Comparison of ENCODE assay signal across 8 cellular contexts in the genomic region with DNA sequence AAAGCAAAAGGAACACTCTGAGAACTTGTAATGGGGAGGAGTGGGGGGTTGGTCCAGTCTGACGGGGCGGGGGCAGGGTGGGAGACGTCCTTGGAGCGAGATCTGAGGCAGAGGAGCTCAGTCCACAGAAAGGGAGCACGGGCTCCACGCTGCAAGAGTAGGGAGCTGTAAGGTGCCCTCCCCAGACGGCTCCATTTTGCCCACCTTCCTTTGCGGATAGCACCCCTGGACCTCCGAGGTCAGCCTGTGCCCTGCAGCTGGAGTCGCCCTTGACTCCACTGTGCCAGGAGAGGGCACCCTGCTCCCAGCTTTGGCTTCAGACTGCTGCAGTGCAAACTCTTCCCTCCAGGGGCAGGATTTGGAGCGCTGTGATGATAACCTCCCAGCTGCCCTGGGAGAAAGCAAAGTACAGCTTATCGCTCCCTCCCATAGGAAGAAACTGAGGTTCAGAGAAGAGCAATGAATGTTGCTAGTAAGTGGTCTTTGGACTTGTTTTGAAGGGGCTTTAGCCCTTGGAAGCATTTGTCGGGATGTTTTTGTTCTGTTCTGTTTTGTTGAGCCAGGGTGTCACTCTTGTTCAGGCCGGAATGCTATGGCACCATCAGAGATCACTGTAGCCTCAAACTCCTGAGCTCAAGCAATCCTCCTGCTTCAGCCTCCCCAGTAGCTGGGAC. TPM values are rescaled to one million over a fixed set of nuclear protein-coding genes. Genes with fewer than 3 reads are reported as not detected.
DNase-seq lines count a peak whose midpoint lies in the region; ATAC-seq and TF ChIP-seq lines count a peak whose summit lies in the region.

No MANE protein-coding gene starts in this region.

- H3K4me3 ChIP-seq in upper lobe of left lung, result peak overlapping the region in 2 of 4 donors; percentile 13 to 25

- H3K4me1 Mint-ChIP-seq in HFFc6 (ENCODE audit: low read depth), result peaks cover 53% of the 10 kb centered on the region

- TF ChIP-seq POLR2A in upper lobe of left lung (IDR thresholded peaks at IDR 0.05), result no peak

- TF ChIP-seq EP300 in upper lobe of left lung (IDR thresholded peaks at IDR 0.05), result no peak

- no peaks in the 10 kb centered on the region for H3K9me3 ChIP-seq in upper lobe of left lung

- DNase-seq in EL (peak; percentile 88), HFFc6 (peak; percentile 83), NCI-H1105 treated with DMSO at 0.1 percent for 48 hours (lab: John Stamatoyannopoulos, UW) (peak; percentile 90), SKM-1 treated with dmso at 0.1 percent for 144 hours (lab: John Stamatoyannopoulos, UW; ENCODE audit: unreplicated experiment) (peak; percentile 90), Right ventricle myocardium superior (peak; percentile 90), pons (ENCODE audit: low spot score) (peak; percentile 96), upper lobe of left lung (peak in 1 of 2 donors; percentile 90)
- peak; percentile 82 to 89 for DNase-seq in activated naive CD4-positive, alpha-beta T cell treated with anti-CD3 and anti-CD28 coated beads, Interleukin-2, amount 50 U/mL, for 72 hours (ENCODE audit: low spot score in 2 of 2)

- H3K36me3 ChIP-seq in upper lobe of left lung, result no peaks in the 10 kb centered on the region

- H3K4me1 ChIP-seq in upper lobe of left lung, result peaks cover 10 to 20% (median 19%) of the 10 kb centered on the region in 4 donors

- peak overlapping the region; percentile 74 for H3K4me3 Mint-ChIP-seq in HFFc6

- intact Hi-C loops in Right ventricle myocardium superior (cut with DNase I), result loop anchor here (10.0 kb wide), 3 partner anchors 172 to 442 kb away; a partner anchor contains a TSS

- H3K27ac ChIP-seq in upper lobe of left lung, result no peak overlapping the region

- WGBS in upper lobe of left lung, 2 donors, result 12 to 16% methylated on average over 11 to 13 of the region's 14 CpGs

- ATAC-seq in activated naive CD4-positive, alpha-beta T cell treated with anti-CD3 and anti-CD28 coated beads, Interleukin-2, amount 50 U/mL, for 72 hours, result peak; percentile 99 to 100
- ATAC-seq in Right ventricle myocardium superior (ENCODE audit: poor library complexity), result peak; percentile 99
- ATAC-seq in upper lobe of left lung (ENCODE audit: low FRiP score in 2 of 2), result peak; percentile 97 to 99

- peaks cover 2% of the 10 kb centered on the region; the same call in 1 of the 2 replicates for H3K27me3 Mint-ChIP-seq in HFFc6 (ENCODE audit: insufficient read depth)

- H3K27me3 ChIP-seq in upper lobe of left lung, result peaks cover 0 to 13% (median 5%) of the 10 kb centered on the region in 4 donors

- TF ChIP-seq CTCF in HFFc6 (IDR thresholded peaks at IDR 0.05) (peak; percentile 98), upper lobe of left lung (IDR thresholded peaks at IDR 0.05) (peak; percentile 97 to 100 (median 99))

- H3K27ac Mint-ChIP-seq in HFFc6, result peak overlapping the region; percentile 1; the same call in 1 of the 2 replicates
- H3K27ac Mint-ChIP-seq in activated naive CD4-positive, alpha-beta T cell treated with anti-CD3 and anti-CD28 coated beads, Interleukin-2, amount 50 U/mL, for 72 hours, result no peak overlapping the region

- peaks cover 9% of the 10 kb centered on the region; the same call in 1 of the 2 replicates for H3K36me3 Mint-ChIP-seq in HFFc6 (ENCODE audit: low read depth)
- H3K36me3 Mint-ChIP-seq in activated naive CD4-positive, alpha-beta T cell treated with anti-CD3 and anti-CD28 coated beads, Interleukin-2, amount 50 U/mL, for 72 hours, result no peaks in the 10 kb centered on the region

- H3K9me3 Mint-ChIP-seq in HFFc6, result no peaks in the 10 kb centered on the region; the same call in 1 of the 2 replicates
- H3K9me3 Mint-ChIP-seq in activated naive CD4-positive, alpha-beta T cell treated with anti-CD3 and anti-CD28 coated beads, Interleukin-2, amount 50 U/mL, for 72 hours, result no peaks in the 10 kb centered on the region

RNA-seq across cellular contexts. Expression of a gene that starts 9.5 kb away (rescaled TPM):
- total RNA-seq in HFFc6 (2021; fragmentation: NEBNext Ultra II Directional; extraction: Animal tissue kit (Norgen Biotek cat#: 25700)), result 100 to 1,000 TPM; 104 to 150 (median 109) TPM
- total RNA-seq in activated naive CD4-positive, alpha-beta T cell treated with anti-CD3 and anti-CD28 coated beads, Interleukin-2, amount 50 U/mL, for 72 hours, result 100 to 1,000 TPM; 166 to 211 TPM
- total RNA-seq in Right ventricle myocardium superior, result 71.2 TPM
- total RNA-seq in upper lobe of left lung, result 10 to 100 TPM; 41.9 to 76.8 (median 58.6) TPM

RNA-seq across cellular contexts. Expression of a gene that starts 50.4 kb away (rescaled TPM):
- 10 to 100 TPM; 55.0 to 63.3 (median 59.1) TPM for total RNA-seq in HFFc6 (2021; fragmentation: NEBNext Ultra II Directional; extraction: Animal tissue kit (Norgen Biotek cat#: 25700))
- 10 to 100 TPM; 37.4 to 49.5 TPM for total RNA-seq in activated naive CD4-positive, alpha-beta T cell treated with anti-CD3 and anti-CD28 coated beads, Interleukin-2, amount 50 U/mL, for 72 hours
- 39.9 TPM for total RNA-seq in Right ventricle myocardium superior
- 10 to 100 TPM; 26.6 to 57.2 (median 45.5) TPM for total RNA-seq in upper lobe of left lung
